8 cellular contexts compared by ENCODE assay signal in genomic region chr5:80083115-80083890, GRCh38. TPM values are rescaled to one million over a fixed set of nuclear protein-coding genes. Genes with fewer than 3 reads are reported as not detected.
DNase-seq lines count a peak whose midpoint lies in the region; ATAC-seq and TF ChIP-seq lines count a peak whose summit lies in the region.

No MANE protein-coding gene starts in this region.

- H3K36me3 ChIP-seq in muscle layer of colon (ENCODE audit: insufficient read depth, low read length): no peaks in the 10 kb centered on the region
- H3K36me3 ChIP-seq in upper lobe of right lung: no peaks in the 10 kb centered on the region

- peak; percentile 91 for DNase-seq in DMS53 (lab: John Stamatoyannopoulos, UW)
- peak; percentile 87 for DNase-seq in NCI-H345 treated with DMSO at 0.1 percent for 48 hours (lab: John Stamatoyannopoulos, UW; ENCODE audit: unreplicated experiment)
- DNase-seq in activated CD4-positive, alpha-beta memory T cell treated with anti-CD3 and anti-CD28 coated beads for 36 hours: peak; percentile 31
- DNase-seq in epithelial cell of prostate (ENCODE audit: low read depth, low spot score): peak; percentile 12
- no peak for DNase-seq in upper lobe of right lung

- POLR2A ChIA-PET in activated CD4-positive, alpha-beta memory T cell treated with anti-CD3 and anti-CD28 coated beads for 36 hours (lab: Charles Lee): interaction anchor here (1.0 kb wide), 1 partner anchor 93 kb away, joined by 3 read pairs; no protein-coding TSS in a partner anchor

- CTCF ChIA-PET in activated CD4-positive, alpha-beta memory T cell treated with anti-CD3 and anti-CD28 coated beads for 36 hours (lab: Charles Lee): interaction anchor here (0.6 to 4.0 kb wide), 93 partner anchors 9 to 1062 kb away, joined by 3 to 98 read pairs (median 4); partner anchors contain the start of gene MTX3

- H3K27ac ChIP-seq in epithelial cell of prostate: no peak overlapping the region
- H3K27ac ChIP-seq in muscle layer of colon (ENCODE audit: low read depth, low read length): peak overlapping the region; percentile 63
- H3K27ac ChIP-seq in upper lobe of right lung: no peak overlapping the region

- H3K27me3 Mint-ChIP-seq in activated CD4-positive, alpha-beta memory T cell treated with anti-CD3 and anti-CD28 coated beads for 36 hours: no peaks in the 10 kb centered on the region

- H3K4me3 ChIP-seq in muscle layer of colon (ENCODE audit: low read depth in 1 of 2, low read length in 2 of 2) (peak overlapping the region in 1 of 2 donors; percentile 28), upper lobe of right lung (peak overlapping the region; percentile 25)

- H3K4me1 Mint-ChIP-seq in activated CD4-positive, alpha-beta memory T cell treated with anti-CD3 and anti-CD28 coated beads for 36 hours (ENCODE audit: low read depth): peaks cover 11% of the 10 kb centered on the region

- peak; percentile 79 for TF ChIP-seq CTCF in upper lobe of right lung (IDR thresholded peaks at IDR 0.05)

- peaks cover 15% of the 10 kb centered on the region for H3K4me1 ChIP-seq in muscle layer of colon (ENCODE audit: insufficient read depth, low read length)
- peaks cover 5% of the 10 kb centered on the region for H3K4me1 ChIP-seq in upper lobe of right lung

- no peaks in the 10 kb centered on the region for H3K36me3 Mint-ChIP-seq in activated CD4-positive, alpha-beta memory T cell treated with anti-CD3 and anti-CD28 coated beads for 36 hours

- H3K4me3 Mint-ChIP-seq in activated CD4-positive, alpha-beta memory T cell treated with anti-CD3 and anti-CD28 coated beads for 36 hours: peak overlapping the region; percentile 54

- peak overlapping the region; percentile 50 for H3K27ac Mint-ChIP-seq in activated CD4-positive, alpha-beta memory T cell treated with anti-CD3 and anti-CD28 coated beads for 36 hours

- H3K9me3 Mint-ChIP-seq in activated CD4-positive, alpha-beta memory T cell treated with anti-CD3 and anti-CD28 coated beads for 36 hours: no peaks in the 10 kb centered on the region

- H3K27me3 ChIP-seq in muscle layer of colon (ENCODE audit: control insufficient read depth in 1 of 2, insufficient read depth in 2 of 2, low read length in 2 of 2) (no peaks in the 10 kb centered on the region), upper lobe of right lung (no peaks in the 10 kb centered on the region)

- H3K9ac ChIP-seq in muscle layer of colon (ENCODE audit: low read length): peak overlapping the region; percentile 35

- ATAC-seq in HG02642 (IDR thresholded peaks at IDR 0.05; ENCODE audit: poor library complexity, unreplicated experiment): peak; percentile 63
- ATAC-seq in upper lobe of right lung: peak; percentile 86
- no peak for ATAC-seq in GM21528 (IDR thresholded peaks at IDR 0.05; ENCODE audit: low FRiP score, unreplicated experiment)

- intact Hi-C loops in activated CD4-positive, alpha-beta memory T cell treated with anti-CD3 and anti-CD28 coated beads for 36 hours (cut with micrococcal nuclease): loop anchor here (1.0 to 2.0 kb wide), 5 partner anchors 93 to 381 kb away; partner anchors contain the start of gene MTX3
- intact Hi-C loops in upper lobe of right lung (cut with DNase I): no loop called here

- H3K9me3 ChIP-seq in muscle layer of colon (ENCODE audit: low read length) (no peaks in the 10 kb centered on the region), upper lobe of right lung (no peaks in the 10 kb centered on the region)

RNA-seq across cellular contexts. Expression of gene THBS4, which starts 48.2 kb away (rescaled TPM):
- 1 to 10 TPM; 1.8 to 2.2 TPM for total RNA-seq in activated CD4-positive, alpha-beta memory T cell treated with anti-CD3 and anti-CD28 coated beads for 36 hours
- 1.2 TPM for total RNA-seq in upper lobe of right lung
